ENCODE assay signal across 13 cellular contexts in genomic region chr7:134767567-134768168, GRCh38. TPM values are rescaled to one million over a fixed set of nuclear protein-coding genes. Genes with fewer than 3 reads are reported as not detected.
A peak's percentile ranks its signal among the peaks of the same experiment; 100 is the strongest.
DNase-seq lines count a peak whose midpoint lies in the region; ATAC-seq and TF ChIP-seq lines count a peak whose summit lies in the region.
"Had no signal": no experiment of that assay in that cellular context is flagged by ENCODE, and none has a peak within 500 bp of the region (broad histone marks: within the 10 kb centered on the region; RNA-seq: fewer than 3 reads in every experiment).

No MANE protein-coding gene starts in this region.

- no peaks in the 10 kb centered on the region for H4K20me1 ChIP-seq in fibroblast of lung (ENCODE audit: control insufficient read depth, extremely low read depth, insufficient read depth, low read length)

- DNase-seq in fibroblast of lung (ENCODE audit: low read depth in 2 of 2) (no peak), hypothalamus (lab: John Stamatoyannopoulos, UW) (no peak), pons (ENCODE audit: low spot score) (no peak), anterior cingulate cortex (lab: John Stamatoyannopoulos, UW) (no peak)
- DNase-seq: activated CD8-positive, alpha-beta memory T cell treated with anti-CD3 and anti-CD28 coated beads, Interleukin-2, amount 10 ng/mL, durations not matched to agents 7 days and 5 days; CD8-positive, alpha-beta memory T cell; nucleus accumbens; T-helper 2 cell had no signal

- H3K27me3 ChIP-seq in fibroblast of lung (ENCODE audit: control insufficient read depth, insufficient read depth, low read length) (no peaks in the 10 kb centered on the region), skeletal muscle satellite cell (ENCODE audit: control insufficient read depth, insufficient read depth, low read length) (no peaks in the 10 kb centered on the region)

- no peaks in the 10 kb centered on the region for H3K36me3 ChIP-seq in fibroblast of lung (ENCODE audit: control insufficient read depth, insufficient read depth, low read length)
- H3K36me3 ChIP-seq in skeletal muscle satellite cell (ENCODE audit: insufficient read depth, low read length) = no peaks in the 10 kb centered on the region
- H3K36me3 ChIP-seq: HAP-1 had no signal

- H3K4me2 ChIP-seq in fibroblast of lung (ENCODE audit: extremely low read depth, insufficient read depth, low read length) (peak overlapping the region; percentile 21), skeletal muscle satellite cell (ENCODE audit: low read length) (no peak overlapping the region)

- TF ChIP-seq CTCF in fibroblast of lung (conservative IDR thresholded peaks at IDR 0.05 in 1 of 2, IDR thresholded peaks at IDR 0.05 in 1 of 2; ENCODE audit: low read depth in 1 of 2, low read length in 2 of 2) = no peak

- H3K27ac ChIP-seq in fibroblast of lung (ENCODE audit: insufficient read depth, low read length) = peak overlapping the region; percentile 74

- H3K9me3 ChIP-seq in fibroblast of lung (ENCODE audit: control insufficient read depth, insufficient read depth, low read depth, low read length) (no peaks in the 10 kb centered on the region), skeletal muscle satellite cell (replicated peaks; ENCODE audit: low read length) (no peaks in the 10 kb centered on the region)
- H3K9me3 ChIP-seq: HAP-1 had no signal

- no peak overlapping the region for H3K4me3 ChIP-seq in fibroblast of lung (replicated peaks in 1 of 4; ENCODE audit: control extremely low read depth in 1 of 4, insufficient read depth in 1 of 4, low read depth in 3 of 4, low read length in 4 of 4)
- no peak overlapping the region for H3K4me3 ChIP-seq in skeletal muscle satellite cell (ENCODE audit: low read length)
- H3K4me3 ChIP-seq: HAP-1 had no signal

- no peak overlapping the region for H2AFZ ChIP-seq in fibroblast of lung (ENCODE audit: low read length)

- ATAC-seq in GM19023 (IDR thresholded peaks at IDR 0.05; ENCODE audit: unreplicated experiment) (peak; percentile 6), HG03095 (IDR thresholded peaks at IDR 0.05; ENCODE audit: unreplicated experiment) (peak; percentile 29), GM18498 (IDR thresholded peaks at IDR 0.05; ENCODE audit: unreplicated experiment) (no peak)
- ATAC-seq: activated CD8-positive, alpha-beta memory T cell treated with anti-CD3 and anti-CD28 coated beads, Interleukin-2, amount 10 ng/mL, durations not matched to agents 7 days and 5 days had no signal

- peaks cover 20% of the 10 kb centered on the region for H3K4me1 ChIP-seq in fibroblast of lung (ENCODE audit: control insufficient read depth, extremely low read depth, insufficient read depth, low read length)
- H3K4me1 ChIP-seq in skeletal muscle satellite cell (ENCODE audit: control insufficient read depth, insufficient read depth, low read length) = peaks cover 24% of the 10 kb centered on the region

- H3K9ac ChIP-seq in fibroblast of lung (ENCODE audit: insufficient read depth, low read length) (no peak overlapping the region), skeletal muscle satellite cell (ENCODE audit: low read depth, low read length) (peak overlapping the region; percentile 21)

- no peaks in the 10 kb centered on the region for H3K79me2 ChIP-seq in fibroblast of lung (ENCODE audit: control insufficient read depth, insufficient read depth, low read length)

RNA-seq across cellular contexts. Expression of gene CALD1, which starts 11.8 kb away (rescaled TPM):
- total RNA-seq in fibroblast of lung = 299 and 343 TPM in 2 replicates
- polyA plus RNA-seq in fibroblast of lung = 377 and 1,187 TPM in 2 replicates
- polyA plus RNA-seq in fibroblast of lung (2012) = 287 and 889 TPM in 2 replicates
- 97.5 and 238 TPM in 2 replicates for polyA minus RNA-seq in fibroblast of lung (ENCODE audit: low replicate concordance)
- total RNA-seq in skeletal muscle satellite cell (2012; rRNA removed) = 101 and 103 TPM in 2 replicates
- polyA plus RNA-seq: CD8-positive, alpha-beta memory T cell had no signal
